Comparison of ENCODE assay signal across 21 cellular contexts in genomic region chr2:230405824-230406223, GRCh38.
"Had no signal": no experiment of that assay in that cellular context is flagged by ENCODE, and none has a peak within 500 bp of the region (broad histone marks: within the 10 kb centered on the region; RNA-seq: fewer than 3 reads in every experiment).

No MANE protein-coding gene starts in this region.

- H3K9me3 ChIP-seq: MG63, SK-N-SH had no signal

- DNase-seq: Karpas-422, KG1, MG63, NCI-H1092, NCI-H1105 treated with DMSO at 0.1 percent for 48 hours, NCI-H1417 treated with DMSO at 0.1 percent for 48 hours, NCI-H146, NCI-H1694 treated with DMSO at 0.1 percent for 48 hours, NCI-H1930, NCI-H2081, NCI-H2107, NCI-H2227 treated with DMSO at 0.1 percent for 48 hours, NCI-H524, NCI-H526 treated with DMSO at 0.1 percent for 48 hours, NCI-H748 treated with DMSO at 0.1 percent for 48 hours, RPMI8226, SHP77, SK-N-SH had no signal

- H3K4me2 ChIP-seq: SK-N-SH had no signal

- H3K27me3 ChIP-seq: MG63 had no signal

- FAIRE-seq: HTR-8/SVneo, RCC 7860 had no signal

- H3K27ac ChIP-seq: HL-60 had no signal

- H3K4me3 ChIP-seq: MG63 had no signal

- H3K9ac ChIP-seq: SK-N-SH had no signal
